ENCODE assay signal across 8 cellular contexts in genomic region chr21:46667191-46667734, GRCh38. TPM values are rescaled to one million over a fixed set of nuclear protein-coding genes. Genes with fewer than 3 reads are reported as not detected.
DNase-seq lines count a peak whose midpoint lies in the region; ATAC-seq and TF ChIP-seq lines count a peak whose summit lies in the region.

No MANE protein-coding gene starts in this region.

- H3K9ac ChIP-seq in parathyroid adenoma, result no peak overlapping the region

- H3K4me2 ChIP-seq in parathyroid adenoma (ENCODE audit: low read length), result peak overlapping the region; percentile 62

- no peaks in the 10 kb centered on the region for H3K4me1 ChIP-seq in parathyroid adenoma

- H3K79me2 ChIP-seq in parathyroid adenoma, result no peaks in the 10 kb centered on the region

- no peaks in the 10 kb centered on the region for H3K9me3 ChIP-seq in parathyroid adenoma (ENCODE audit: control insufficient read depth, low read length)

- H3K4me3 ChIP-seq in H7 (ENCODE audit: insufficient read depth, low read depth, low read length), result peak overlapping the region; percentile 70
- peak overlapping the region; percentile 64 for H3K4me3 ChIP-seq in WI38 (ENCODE audit: low read depth, low read length)
- H3K4me3 ChIP-seq in fibroblast of villous mesenchyme (ENCODE audit: low read depth, low read length), result peak overlapping the region; percentile 64
- H3K4me3 ChIP-seq in parathyroid adenoma (ENCODE audit: low read depth, low read length), result peak overlapping the region; percentile 34

- H3K36me3 ChIP-seq in H7 (replicated peaks; ENCODE audit: control insufficient read depth, insufficient read depth, low read length) (peaks cover 1% of the 10 kb centered on the region), parathyroid adenoma (ENCODE audit: control insufficient read depth, insufficient read depth, low read length) (no peaks in the 10 kb centered on the region)

- ATAC-seq in GM18867 (IDR thresholded peaks at IDR 0.05; ENCODE audit: unreplicated experiment) (no peak), GM19467 (IDR thresholded peaks at IDR 0.05; ENCODE audit: unreplicated experiment) (no peak)

- H3K27ac ChIP-seq in parathyroid adenoma, result no peak overlapping the region

- H3K27me3 ChIP-seq in H7 (ENCODE audit: control insufficient read depth, insufficient read depth, low read length), result peaks cover 15% of the 10 kb centered on the region
- no peaks in the 10 kb centered on the region for H3K27me3 ChIP-seq in parathyroid adenoma (ENCODE audit: control insufficient read depth, insufficient read depth, low read length)

- H2AFZ ChIP-seq in parathyroid adenoma, result no peak overlapping the region

- DNase-seq in AG08396 (ENCODE audit: low spot score) (peak; percentile 37), H7 (peak; percentile 80), fibroblast of villous mesenchyme (ENCODE audit: low read depth) (peak; percentile 40), SIG-M5 (lab: John Stamatoyannopoulos, UW) (no peak)

- no peak for TF ChIP-seq CTCF in WI38 (IDR thresholded peaks at IDR 0.05; ENCODE audit: low read depth, low read length)
- no peak for TF ChIP-seq CTCF in fibroblast of villous mesenchyme (IDR thresholded peaks at IDR 0.05; ENCODE audit: insufficient read depth, low read depth, low read length)
- TF ChIP-seq CTCF in parathyroid adenoma (IDR thresholded peaks at IDR 0.05), result no peak

RNA-seq across cellular contexts. Expression of gene PRMT2, which starts 31.8 kb away (rescaled TPM):
- total RNA-seq in H7 (2014; rRNA removed; shearing (Covaris generic)), result 54.1 and 59.9 TPM in 2 replicates
- total RNA-seq in fibroblast of villous mesenchyme, result 120 and 164 TPM in 2 replicates
